Comparison of ENCODE assay signal across 8 cellular contexts in the genomic region with DNA sequence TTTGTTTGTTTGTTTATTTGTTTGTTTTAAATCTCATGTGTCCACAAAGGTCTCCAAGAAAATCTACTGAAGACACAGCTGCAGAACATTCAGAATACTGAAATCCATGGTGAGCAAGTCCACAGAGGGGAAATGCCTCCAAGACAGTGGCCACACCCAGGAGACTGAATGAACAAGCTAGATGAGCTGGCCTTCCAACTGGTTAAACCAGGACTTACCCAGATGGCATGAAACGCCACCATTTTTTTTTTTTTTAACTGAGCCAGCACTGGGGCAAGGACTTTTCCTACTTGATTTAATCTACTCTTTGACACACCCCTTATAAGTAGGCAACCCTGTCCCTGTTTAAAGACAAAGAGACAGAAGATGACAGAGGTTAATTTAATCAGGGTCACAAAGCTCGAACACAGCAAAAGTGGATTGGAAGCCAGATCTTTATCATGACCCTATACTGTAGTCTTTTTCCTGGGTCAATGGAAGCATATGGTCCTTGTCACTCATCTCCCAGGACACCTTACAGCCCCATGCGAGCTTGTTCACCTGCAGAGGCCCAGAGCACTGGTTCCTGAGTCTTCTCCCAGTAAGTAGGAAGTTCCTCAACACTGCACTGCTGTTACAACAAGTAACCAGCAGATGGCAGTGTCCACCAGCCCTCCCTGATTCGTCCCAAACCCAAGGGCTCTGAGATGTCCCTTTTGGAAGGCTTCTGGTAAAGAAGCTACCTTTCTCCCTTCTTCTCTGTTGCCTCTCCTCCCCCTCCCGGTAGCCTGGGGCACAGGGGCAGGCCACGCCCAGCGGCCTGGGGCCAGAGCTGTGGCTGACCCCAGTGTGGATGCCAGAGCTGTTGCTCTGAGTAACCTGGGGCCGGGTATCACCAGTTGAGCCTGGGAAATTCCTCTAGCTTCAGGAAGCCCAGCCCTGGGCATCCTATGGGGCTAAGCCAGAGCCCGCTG. TPM values are rescaled to one million over a fixed set of nuclear protein-coding genes. Genes with fewer than 3 reads are reported as not detected.
A peak's percentile ranks its signal among the peaks of the same experiment; 100 is the strongest.
DNase-seq lines count a peak whose midpoint lies in the region; ATAC-seq, FAIRE-seq and TF ChIP-seq lines count a peak whose summit lies in the region.

No MANE protein-coding gene starts in this region.

- no peak overlapping the region for H3K4me2 ChIP-seq in osteoblast (ENCODE audit: insufficient read depth, low read length)

- no peak overlapping the region for H2AFZ ChIP-seq in osteoblast (ENCODE audit: low read length)

- H3K27ac ChIP-seq in foreskin keratinocyte (no peak overlapping the region), osteoblast (ENCODE audit: low read depth, low read length) (no peak overlapping the region)

- no peak overlapping the region for H3K4me3 ChIP-seq in osteoblast (ENCODE audit: insufficient read depth, low read length)

- peaks cover 64% of the 10 kb centered on the region for H3K27me3 ChIP-seq in foreskin keratinocyte
- peaks cover 84% of the 10 kb centered on the region for H3K27me3 ChIP-seq in osteoblast (ENCODE audit: insufficient read depth, low read length)

- no peaks in the 10 kb centered on the region for H3K4me1 ChIP-seq in foreskin keratinocyte
- no peaks in the 10 kb centered on the region for H3K4me1 ChIP-seq in osteoblast (ENCODE audit: insufficient read depth, low read length)

- FAIRE-seq in urothelium cell line (lab: Jason Lieb, UNC), result no peak

- DNase-seq in DMS79 treated with DMSO at 0.1 percent for 48 hours (lab: John Stamatoyannopoulos, UW) (peak; percentile 20), HUDEP-2 (lab: John Stamatoyannopoulos, UW; ENCODE audit: unreplicated experiment in 76 of 76) (peak in 59 of 76 experiments; percentile 10 to 71 (median 39)), RPMI8226 (peak; percentile 67), foreskin keratinocyte (peak; percentile 34 to 76), osteoblast (ENCODE audit: insufficient read length, low spot score, missing footprints) (peak; percentile 98), urothelium cell line (ENCODE audit: low spot score) (peak; percentile 85)
- DNase-seq in activated T-helper 9 cell treated with anti-CD3 and anti-CD28 coated beads, Interleukin-2, amount 50 U/mL, for 16 hours (ENCODE audit: low read depth), result peak; percentile 45

- H3K9me3 ChIP-seq in osteoblast (ENCODE audit: low read depth, low read length), result no peaks in the 10 kb centered on the region

- H3K79me2 ChIP-seq in osteoblast (ENCODE audit: insufficient read depth, low read length), result no peaks in the 10 kb centered on the region

- no peaks in the 10 kb centered on the region for H4K20me1 ChIP-seq in osteoblast (ENCODE audit: insufficient read depth, low read length)

- H3K36me3 ChIP-seq in osteoblast (ENCODE audit: insufficient read depth, low read length), result no peaks in the 10 kb centered on the region

- ATAC-seq in GM21367 (IDR thresholded peaks at IDR 0.05; ENCODE audit: unreplicated experiment) (peak; percentile 73), foreskin keratinocyte (peak; percentile 72)

- TF ChIP-seq CTCF in foreskin keratinocyte (conservative IDR thresholded peaks at IDR 0.05) (peak; percentile 95), osteoblast (IDR thresholded peaks at IDR 0.05; ENCODE audit: extremely low read depth, low read depth, low read length) (peak; percentile 96)

RNA-seq across cellular contexts. Expression of a gene that starts 5.6 kb away (rescaled TPM):
- total RNA-seq in foreskin keratinocyte (not detected in 2 replicates), osteoblast (under 0.01 TPM in 1 of 2 replicates, not detected in the other)
- polyA plus RNA-seq in foreskin keratinocyte, result not detected in 2 replicates

RNA-seq across cellular contexts. Expression of a gene that starts 10.4 kb away (rescaled TPM):
- total RNA-seq in foreskin keratinocyte, result 21.0 and 23.8 TPM in 2 replicates
- 21.8 and 23.1 TPM in 2 replicates for polyA plus RNA-seq in foreskin keratinocyte
- total RNA-seq in osteoblast, result 47.4 and 47.8 TPM in 2 replicates

Comparison
In these comparisons a context has a peak if more than half of its experiments do, and no peak if none do; other contexts are left out.
1. DNase-seq: peak in every context shown above with its lines; median percentile 98 in osteoblast; 85 in urothelium cell line; 67 in RPMI8226; 55 in foreskin keratinocyte; 45 in activated T-helper 9 cell treated with anti-CD3 and anti-CD28 coated beads, Interleukin-2, amount 50 U/mL, for 16 hours; 39 in HUDEP-2; 20 in DMS79 treated with DMSO at 0.1 percent for 48 hours.